ENCODE assay signal across 9 cellular contexts in the genomic region with DNA sequence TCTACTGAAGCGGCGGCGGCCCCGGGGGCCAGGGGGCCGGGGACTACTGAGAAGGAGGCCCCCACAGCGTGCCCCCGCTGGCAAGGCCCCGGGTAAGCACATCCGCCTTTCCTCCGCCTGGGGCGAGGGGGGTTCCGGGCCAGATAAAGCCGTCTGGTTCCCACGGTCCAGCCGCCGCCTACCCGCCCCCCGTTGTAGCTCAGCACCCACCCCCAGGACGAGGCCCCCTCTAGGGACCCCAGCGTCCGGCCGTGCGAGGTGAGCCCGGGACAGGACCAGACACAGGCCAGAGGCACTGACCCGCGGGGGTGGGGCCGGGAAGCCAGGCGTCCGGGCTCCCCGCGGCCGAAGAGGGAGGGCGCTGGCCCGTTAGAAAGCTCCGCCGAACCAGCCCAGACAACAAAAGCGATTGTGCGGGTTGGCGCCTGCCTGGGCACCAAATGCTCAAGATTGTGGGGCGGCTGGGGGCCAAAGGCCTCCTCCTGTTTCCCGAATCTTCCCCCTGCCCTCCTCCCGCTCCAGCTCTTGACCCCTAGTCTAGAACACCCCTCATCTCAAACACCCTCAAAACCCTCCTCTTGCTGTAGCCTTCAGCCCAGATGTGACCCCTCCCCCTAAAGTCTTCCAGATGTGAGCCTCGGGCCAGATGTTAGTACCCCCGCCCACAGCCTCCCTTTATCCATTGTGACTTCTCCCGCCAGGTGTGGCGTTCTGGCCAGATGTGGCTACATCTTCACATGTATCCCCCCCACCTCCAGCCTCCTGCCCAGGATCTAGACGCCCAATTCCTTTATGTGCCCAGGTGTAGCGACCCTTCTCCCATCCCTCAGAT. TPM values are rescaled to one million over a fixed set of nuclear protein-coding genes. Genes with fewer than 3 reads are reported as not detected.
A peak's percentile ranks its signal among the peaks of the same experiment; 100 is the strongest.
DNase-seq lines count a peak whose midpoint lies in the region; ATAC-seq and TF ChIP-seq lines count a peak whose summit lies in the region.
"Had no signal": no experiment of that assay in that cellular context is flagged by ENCODE, and none has a peak within 500 bp of the region (broad histone marks: within the 10 kb centered on the region; RNA-seq: fewer than 3 reads in every experiment).

No MANE protein-coding gene starts in this region.

- no peaks in the 10 kb centered on the region for H3K36me3 ChIP-seq in HUES6 (ENCODE audit: control insufficient read depth, insufficient read depth, low read length)
- H3K36me3 ChIP-seq in spleen, result no peaks in the 10 kb centered on the region

- no peak for ATAC-seq in GM21515 (IDR thresholded peaks at IDR 0.05; ENCODE audit: unreplicated experiment)
- no peak for ATAC-seq in GM19397 (IDR thresholded peaks at IDR 0.05; ENCODE audit: unreplicated experiment)
- ATAC-seq: foreskin keratinocyte had no signal

- intact Hi-C loops in activated T-helper 1 cell treated with anti-CD3 and anti-CD28 coated beads, Interleukin-12 subunit alpha, Interleukin-12 subunit beta, Interleukin-2, Interleukin-4 antibody, amounts not matched to agents 30 ng/mL and 10 ng/mL and 1 ng/mL, durations not matched to agents 14 hours and 24 hours and 36 hours (cut with micrococcal nuclease), result loop anchor here (10.0 kb wide), 1 partner anchor 456 kb away; no protein-coding TSS in a partner anchor
- intact Hi-C loops in spleen (cut with DNase I; ENCODE audit: low total_unique reads), result no loop called here

- peaks cover 57% of the 10 kb centered on the region for H3K4me1 Mint-ChIP-seq in activated T-helper 1 cell treated with anti-CD3 and anti-CD28 coated beads, Interleukin-12 subunit alpha, Interleukin-12 subunit beta, Interleukin-2, Interleukin-4 antibody, amounts not matched to agents 30 ng/mL and 10 ng/mL and 1 ng/mL, durations not matched to agents 14 hours and 24 hours and 36 hours (ENCODE audit: low read depth)

- H3K9ac ChIP-seq in HUES6 (ENCODE audit: low read length), result no peak overlapping the region

- TF ChIP-seq CTCF in spleen (IDR thresholded peaks at IDR 0.05 in 8 of 11, conservative IDR thresholded peaks at IDR 0.05 in 3 of 11), result no peak

- H3K4me1 ChIP-seq in HUES6 (ENCODE audit: control insufficient read depth, insufficient read depth, low read length) (peaks cover 43% of the 10 kb centered on the region), spleen (peaks cover 51 to 87% (median 85%) of the 10 kb centered on the region in 6 donors)

- H3K27ac ChIP-seq in HUES6 (ENCODE audit: low read depth, low read length), result no peak overlapping the region
- peak overlapping the region in 6 of 8 donors; percentile 21 to 69 (median 52) for H3K27ac ChIP-seq in spleen
- H3K27ac ChIP-seq: foreskin keratinocyte had no signal

- H3K9me3 Mint-ChIP-seq in activated T-helper 1 cell treated with anti-CD3 and anti-CD28 coated beads, Interleukin-12 subunit alpha, Interleukin-12 subunit beta, Interleukin-2, Interleukin-4 antibody, amounts not matched to agents 30 ng/mL and 10 ng/mL and 1 ng/mL, durations not matched to agents 14 hours and 24 hours and 36 hours, result no peaks in the 10 kb centered on the region

- no peaks in the 10 kb centered on the region for H3K36me3 Mint-ChIP-seq in activated T-helper 1 cell treated with anti-CD3 and anti-CD28 coated beads, Interleukin-12 subunit alpha, Interleukin-12 subunit beta, Interleukin-2, Interleukin-4 antibody, amounts not matched to agents 30 ng/mL and 10 ng/mL and 1 ng/mL, durations not matched to agents 14 hours and 24 hours and 36 hours (ENCODE audit: low read depth)

- H3K27me3 Mint-ChIP-seq in activated T-helper 1 cell treated with anti-CD3 and anti-CD28 coated beads, Interleukin-12 subunit alpha, Interleukin-12 subunit beta, Interleukin-2, Interleukin-4 antibody, amounts not matched to agents 30 ng/mL and 10 ng/mL and 1 ng/mL, durations not matched to agents 14 hours and 24 hours and 36 hours (ENCODE audit: insufficient read depth), result peaks cover 46% of the 10 kb centered on the region

- DNase-seq in activated T-helper 1 cell treated with anti-CD3 and anti-CD28 coated beads, Interleukin-12 subunit alpha, Interleukin-12 subunit beta, Interleukin-2, Interleukin-4 antibody, amounts not matched to agents 30 ng/mL and 10 ng/mL and 1 ng/mL, durations not matched to agents 14 hours and 24 hours and 36 hours (ENCODE audit: low spot score), result no peak
- no peak for DNase-seq in spleen
- no peak for DNase-seq in stimulated activated naive CD4-positive, alpha-beta T cell treated with Interleukin-2 at 50 U/mL for 16 hours (lab: John Stamatoyannopoulos, UW)
- DNase-seq in NCI-H748 treated with DMSO at 0.1 percent for 48 hours (lab: John Stamatoyannopoulos, UW), result no peak

- H3K27ac Mint-ChIP-seq in activated T-helper 1 cell treated with anti-CD3 and anti-CD28 coated beads, Interleukin-12 subunit alpha, Interleukin-12 subunit beta, Interleukin-2, Interleukin-4 antibody, amounts not matched to agents 30 ng/mL and 10 ng/mL and 1 ng/mL, durations not matched to agents 14 hours and 24 hours and 36 hours, result no peak overlapping the region

- peak overlapping the region; percentile 19 for H3K4me3 Mint-ChIP-seq in activated T-helper 1 cell treated with anti-CD3 and anti-CD28 coated beads, Interleukin-12 subunit alpha, Interleukin-12 subunit beta, Interleukin-2, Interleukin-4 antibody, amounts not matched to agents 30 ng/mL and 10 ng/mL and 1 ng/mL, durations not matched to agents 14 hours and 24 hours and 36 hours

- no peak for TF ChIP-seq POLR2A in spleen (IDR thresholded peaks at IDR 0.05)

- H3K9me3 ChIP-seq in HUES6 (ENCODE audit: control insufficient read depth, insufficient read depth, low read depth, low read length) (no peaks in the 10 kb centered on the region), iPS-18c (ENCODE audit: control insufficient read depth, insufficient read depth, low read length) (peaks cover 2% of the 10 kb centered on the region), spleen (no peaks in the 10 kb centered on the region)

- peaks cover 74% of the 10 kb centered on the region for H3K27me3 ChIP-seq in HUES6 (ENCODE audit: control insufficient read depth, insufficient read depth, low read length)
- H3K27me3 ChIP-seq in spleen (replicated peaks in 1 of 7), result peaks cover 0 to 100% (median 57%) of the 10 kb centered on the region in 7 donors

- 3 to 7% (median 4%) methylated on average over 30 to 48 of the region's 48 CpGs for WGBS in spleen, 5 donors

- H3K4me3 ChIP-seq in HUES6 (ENCODE audit: low read depth, low read length) (peak overlapping the region; percentile 41), iPS-18c (ENCODE audit: insufficient read depth, low read depth, low read length) (peak overlapping the region; percentile 20; the same call in 1 of the 2 replicates), spleen (peak overlapping the region in 4 of 8 donors; percentile 42 to 75 (median 48))

RNA-seq across cellular contexts. Expression of a gene that starts 0.9 kb away (rescaled TPM):
- 107 and 116 TPM in 2 replicates for total RNA-seq in activated T-helper 1 cell treated with anti-CD3 and anti-CD28 coated beads, Interleukin-12 subunit alpha, Interleukin-12 subunit beta, Interleukin-2, Interleukin-4 antibody, amounts not matched to agents 30 ng/mL and 10 ng/mL and 1 ng/mL, durations not matched to agents 14 hours and 24 hours and 36 hours
- total RNA-seq in spleen, result 100 to 1,000 TPM in 6 of 7 donors, 10 to 100 TPM in 1; 66.0 to 197 (median 186) TPM
- polyA plus RNA-seq in spleen, result 100 to 1,000 TPM in 1 of 3 donors, 10 to 100 TPM in 2; 26.5 to 107 (median 34.3) TPM

RNA-seq across cellular contexts. Expression of a gene that starts 23.6 kb away (rescaled TPM):
- 102 and 113 TPM in 2 replicates for total RNA-seq in activated T-helper 1 cell treated with anti-CD3 and anti-CD28 coated beads, Interleukin-12 subunit alpha, Interleukin-12 subunit beta, Interleukin-2, Interleukin-4 antibody, amounts not matched to agents 30 ng/mL and 10 ng/mL and 1 ng/mL, durations not matched to agents 14 hours and 24 hours and 36 hours
- total RNA-seq in spleen, result 100 to 1,000 TPM; 127 to 282 (median 151) TPM
- 100 to 1,000 TPM; 102 to 164 (median 152) TPM for polyA plus RNA-seq in spleen
